1 cellular context compared by ENCODE assay signal in genomic region chr16:89183463-89183862, GRCh38.
TF ChIP-seq lines count a peak whose summit lies in the region.

No MANE protein-coding gene starts in this region.

TF ChIP-seq in K562, 482 proteins besides CTCF, POLR2A, EP300 and RAD21:
- TF ChIP-seq NCOR1 (IDR thresholded peaks at IDR 0.05) = no peak
- TF ChIP-seq STAG1 (CRISPR knock-in tag; IDR thresholded peaks at IDR 0.05; ENCODE audit: borderline replicate concordance) = peak; percentile 9; the same call in 1 of the 2 replicates
- peak in 1 of 2 experiments; percentile 33 for TF ChIP-seq E2F6 (IDR thresholded peaks at IDR 0.05; ENCODE audit: borderline replicate concordance in 1 of 2, extremely low read depth in 1 of 2, insufficient read depth in 1 of 2, insufficient read length in 1 of 2, low read depth in 1 of 2, low read length in 1 of 2, poor library complexity in 1 of 2, severe bottlenecking in 1 of 2)
- TF ChIP-seq COPS2 (conservative IDR thresholded peaks at IDR 0.05) = no peak
- no peak for TF ChIP-seq C11orf30 (IDR thresholded peaks at IDR 0.05; ENCODE audit: low read depth)
- TF ChIP-seq, protein P1, sequence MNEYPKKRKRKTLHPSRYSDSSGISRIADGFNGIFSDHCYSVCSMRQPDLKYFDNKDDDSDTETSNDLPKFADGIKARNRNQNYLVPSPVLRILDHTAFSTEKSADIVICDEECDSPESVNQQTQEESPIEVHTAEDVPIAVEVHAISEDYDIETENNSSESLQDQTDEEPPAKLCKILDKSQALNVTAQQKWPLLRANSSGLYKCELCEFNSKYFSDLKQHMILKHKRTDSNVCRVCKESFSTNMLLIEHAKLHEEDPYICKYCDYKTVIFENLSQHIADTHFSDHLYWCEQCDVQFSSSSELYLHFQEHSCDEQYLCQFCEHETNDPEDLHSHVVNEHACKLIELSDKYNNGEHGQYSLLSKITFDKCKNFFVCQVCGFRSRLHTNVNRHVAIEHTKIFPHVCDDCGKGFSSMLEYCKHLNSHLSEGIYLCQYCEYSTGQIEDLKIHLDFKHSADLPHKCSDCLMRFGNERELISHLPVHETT (CRISPR knock-in tag; conservative IDR thresholded peaks at IDR 0.05 in 1 of 2, IDR thresholded peaks at IDR 0.05 in 1 of 2) = no peak
TF ChIP-seq in K562: peak in this region for 2.
